15 cellular contexts compared by ENCODE assay signal in genomic region chr5:125190232-125191051, GRCh38.
DNase-seq lines count a peak whose midpoint lies in the region; ATAC-seq, FAIRE-seq and TF ChIP-seq lines count a peak whose summit lies in the region.
"Had no signal": no experiment of that assay in that cellular context is flagged by ENCODE, and none has a peak within 500 bp of the region (broad histone marks: within the 10 kb centered on the region; RNA-seq: fewer than 3 reads in every experiment).

No MANE protein-coding gene starts in this region.

- H2AFZ ChIP-seq in keratinocyte (ENCODE audit: control insufficient read depth, low read length), result no peak overlapping the region

- BruUV-seq in A673 (replicated peaks; lab: Mats Ljungman, UMichigan), result no TSS peak

- H3K36me3 ChIP-seq in BLaER1 (no peaks in the 10 kb centered on the region), SJCRH30 (no peaks in the 10 kb centered on the region), keratinocyte (ENCODE audit: control insufficient read depth in 2 of 2, extremely low read depth in 1 of 2, insufficient read depth in 2 of 2, low read length in 2 of 2) (no peaks in the 10 kb centered on the region), A673 (ENCODE audit: insufficient read depth, low read length, poor library complexity, severe bottlenecking) (no peaks in the 10 kb centered on the region)
- H3K36me3 ChIP-seq: upper lobe of right lung had no signal

- DNase-seq in HT1080 (ENCODE audit: low read depth), result peak; percentile 18
- DNase-seq in SJCRH30, result peak; percentile 74 to 91
- no peak for DNase-seq in keratinocyte (ENCODE audit: low read depth, low spot score)
- no peak for DNase-seq in natural killer cell treated with Interleukin-12 subunit alpha and Interleukin-12 subunit beta and Interleukin-15 and Interleukin-18, amount 100 ng/mL, for 72 hours (ENCODE audit: low spot score)
- DNase-seq in immature natural killer cell, result no peak
- no peak for DNase-seq in A673 (ENCODE audit: low spot score)
- DNase-seq: activated CD8-positive, alpha-beta memory T cell treated with anti-CD3 and anti-CD28 coated beads, Interleukin-2, amount 50 U/mL, for 4 hours; CD8-positive, alpha-beta T cell; H7; small intestine; upper lobe of right lung had no signal

- no peak overlapping the region for H3K4me3 Mint-ChIP-seq in natural killer cell treated with Interleukin-12 subunit alpha and Interleukin-12 subunit beta and Interleukin-15 and Interleukin-18, amount 100 ng/mL, for 72 hours
- H3K4me3 Mint-ChIP-seq in immature natural killer cell, result no peak overlapping the region
- H3K4me3 Mint-ChIP-seq: CD8-positive, alpha-beta T cell had no signal

- peak; percentile 72 for FAIRE-seq in keratinocyte (lab: Jason Lieb, UNC)
- FAIRE-seq: endothelial cell of umbilical vein, GM12891, small intestine had no signal

- TF ChIP-seq CTCF in keratinocyte (optimal IDR thresholded peaks at IDR 0.05 in 1 of 3, IDR thresholded peaks at IDR 0.05 in 1 of 3, conservative IDR thresholded peaks at IDR 0.05 in 1 of 3; ENCODE audit: extremely low read depth in 1 of 3, insufficient read depth in 2 of 3, low read length in 3 of 3) (no peak), A673 (conservative IDR thresholded peaks at IDR 0.05; ENCODE audit: low read depth, low read length) (no peak)

- H3K4me1 ChIP-seq in BLaER1, result peaks cover 17% of the 10 kb centered on the region
- H3K4me1 ChIP-seq in SJCRH30, result peaks cover 29% of the 10 kb centered on the region
- H3K4me1 ChIP-seq in keratinocyte (ENCODE audit: control insufficient read depth, extremely low read depth, insufficient read depth, low read length), result no peaks in the 10 kb centered on the region
- no peaks in the 10 kb centered on the region for H3K4me1 ChIP-seq in A673 (ENCODE audit: insufficient read depth, low read length, poor library complexity, severe bottlenecking)
- H3K4me1 ChIP-seq: upper lobe of right lung had no signal

- H3K27ac ChIP-seq in BLaER1, result no peak overlapping the region
- H3K27ac ChIP-seq in SJCRH30, result peak overlapping the region; percentile 61
- no peak overlapping the region for H3K27ac ChIP-seq in keratinocyte (ENCODE audit: control insufficient read depth, insufficient read depth, low read length)
- no peak overlapping the region for H3K27ac ChIP-seq in A673 (ENCODE audit: low read depth, low read length, poor library complexity, severe bottlenecking)
- H3K27ac ChIP-seq: upper lobe of right lung had no signal

- peaks cover 0 to 4% of the 10 kb centered on the region in 2 donors for H3K27me3 Mint-ChIP-seq in natural killer cell treated with Interleukin-12 subunit alpha and Interleukin-12 subunit beta and Interleukin-15 and Interleukin-18, amount 100 ng/mL, for 72 hours
- H3K27me3 Mint-ChIP-seq in immature natural killer cell (ENCODE audit: low read depth in 3 of 3), result peaks cover 0 to 1% (median 0%) of the 10 kb centered on the region in 3 donors

- no peaks in the 10 kb centered on the region for H4K20me1 ChIP-seq in BLaER1
- no peaks in the 10 kb centered on the region for H4K20me1 ChIP-seq in keratinocyte (ENCODE audit: control insufficient read depth, extremely low read depth, insufficient read depth, low read length)

- H3K9ac ChIP-seq in BLaER1 (no peak overlapping the region), keratinocyte (ENCODE audit: control insufficient read depth, extremely low read depth, insufficient read depth, low read length) (no peak overlapping the region)

- intact Hi-C loops in A673 (cut with micrococcal nuclease; ENCODE audit: unreplicated experiment), result no loop called here

- no peaks in the 10 kb centered on the region for H3K9me3 ChIP-seq in BLaER1
- H3K9me3 ChIP-seq in SJCRH30 (replicated peaks), result no peaks in the 10 kb centered on the region
- no peaks in the 10 kb centered on the region for H3K9me3 ChIP-seq in keratinocyte (ENCODE audit: control insufficient read depth, low read depth, low read length)
- H3K9me3 ChIP-seq in A673 (ENCODE audit: low read depth, low read length, poor library complexity, severe bottlenecking), result no peaks in the 10 kb centered on the region
- H3K9me3 ChIP-seq: upper lobe of right lung had no signal

- H3K4me2 ChIP-seq in BLaER1 (peak overlapping the region; percentile 15), keratinocyte (ENCODE audit: control insufficient read depth, extremely low read depth, insufficient read depth, low read depth, low read length) (no peak overlapping the region)

- H3K79me2 ChIP-seq in keratinocyte (ENCODE audit: control insufficient read depth, insufficient read depth, low read length), result no peaks in the 10 kb centered on the region

- H3K4me3 ChIP-seq in BLaER1 (no peak overlapping the region), SJCRH30 (peak overlapping the region; percentile 39), keratinocyte (ENCODE audit: control insufficient read depth in 2 of 3, extremely low read depth in 1 of 3, insufficient read depth in 2 of 3, low read depth in 1 of 3, low read length in 3 of 3) (no peak overlapping the region), A673 (ENCODE audit: low read depth, low read length, poor library complexity, severe bottlenecking) (no peak overlapping the region)
- H3K4me3 ChIP-seq: upper lobe of right lung had no signal

- dilution Hi-C loops in keratinocyte (cut with MboI; ENCODE audit: extremely low pct_ligation_motif_present, low sequenced_read_pairs), result no loop called here

- H3K9me3 Mint-ChIP-seq in natural killer cell treated with Interleukin-12 subunit alpha and Interleukin-12 subunit beta and Interleukin-15 and Interleukin-18, amount 100 ng/mL, for 72 hours, result peaks cover 3% of the 10 kb centered on the region
- peaks cover 0 to 4% (median 0%) of the 10 kb centered on the region in 6 donors for H3K9me3 Mint-ChIP-seq in immature natural killer cell

- H3K27me3 ChIP-seq in BLaER1 (no peaks in the 10 kb centered on the region), SJCRH30 (no peaks in the 10 kb centered on the region), keratinocyte (ENCODE audit: control insufficient read depth, extremely low read depth, insufficient read depth, low read length) (no peaks in the 10 kb centered on the region), A673 (replicated peaks; ENCODE audit: insufficient read depth, low read depth, low read length, poor library complexity) (no peaks in the 10 kb centered on the region)
- H3K27me3 ChIP-seq: upper lobe of right lung had no signal

- no peaks in the 10 kb centered on the region for H3K36me3 Mint-ChIP-seq in natural killer cell treated with Interleukin-12 subunit alpha and Interleukin-12 subunit beta and Interleukin-15 and Interleukin-18, amount 100 ng/mL, for 72 hours
- H3K36me3 Mint-ChIP-seq in immature natural killer cell, result peaks cover 0 to 4% (median 0%) of the 10 kb centered on the region in 3 donors
- H3K36me3 Mint-ChIP-seq: CD8-positive, alpha-beta T cell had no signal

- no peak overlapping the region for H3K27ac Mint-ChIP-seq in natural killer cell treated with Interleukin-12 subunit alpha and Interleukin-12 subunit beta and Interleukin-15 and Interleukin-18, amount 100 ng/mL, for 72 hours
- H3K27ac Mint-ChIP-seq in immature natural killer cell, result peak overlapping the region in 2 of 6 donors; percentile 6 to 47
- H3K27ac Mint-ChIP-seq: CD8-positive, alpha-beta T cell had no signal

- POLR2A ChIA-PET in A673 (lab: Charles Lee; ENCODE audit: low non-redundant PET), result no interaction called here

- H3K9me1 ChIP-seq in keratinocyte (ENCODE audit: control insufficient read depth, extremely low read depth, insufficient read depth, low read length), result no peaks in the 10 kb centered on the region

- no peaks in the 10 kb centered on the region for H3K4me1 Mint-ChIP-seq in natural killer cell treated with Interleukin-12 subunit alpha and Interleukin-12 subunit beta and Interleukin-15 and Interleukin-18, amount 100 ng/mL, for 72 hours (ENCODE audit: low read depth in 2 of 2)
- H3K4me1 Mint-ChIP-seq in immature natural killer cell, result no peaks in the 10 kb centered on the region

- CTCF ChIA-PET in A673 (lab: Charles Lee), result no interaction called here

- no peak for ATAC-seq in natural killer cell treated with Interleukin-12 subunit alpha and Interleukin-12 subunit beta and Interleukin-15 and Interleukin-18, amount 100 ng/mL, for 72 hours
- ATAC-seq in HG02938 (IDR thresholded peaks at IDR 0.05; ENCODE audit: unreplicated experiment), result no peak
- ATAC-seq: CD8-positive, alpha-beta T cell; upper lobe of right lung had no signal

Comparison
In these comparisons a context has a peak if more than half of its experiments do, and no peak if none do; other contexts are left out.
1. DNase-seq: peak in HT1080 (single experiment) and SJCRH30 (2 of 2); none in keratinocyte (single experiment), natural killer cell treated with Interleukin-12 subunit alpha and Interleukin-12 subunit beta and Interleukin-15 and Interleukin-18, amount 100 ng/mL, for 72 hours (single experiment), immature natural killer cell (0 of 3) and A673 (single experiment).